In genomic region chr7:102152672-102153585, GRCh38 we compare ENCODE assay signal across 1 cellular context.
TF ChIP-seq lines count a peak whose summit lies in the region.

No MANE protein-coding gene starts in this region.

TF ChIP-seq in HepG2, 621 proteins besides CTCF, POLR2A, EP300 and RAD21 (continued from another document and continues in another):
- TF ChIP-seq ZNF407 (CRISPR knock-in tag; IDR thresholded peaks at IDR 0.05; ENCODE audit: not compliant biosample characterization) (no peak), TFDP1 (CRISPR knock-in tag; IDR thresholded peaks at IDR 0.05; ENCODE audit: borderline replicate concordance) (peak; percentile 36; the same call in 1 of the 2 replicates), ZBTB33 (CRISPR knock-in tag; IDR thresholded peaks at IDR 0.05) (no peak; the same call in 1 of the 2 replicates), SPEN (CRISPR knock-in tag; IDR thresholded peaks at IDR 0.05; ENCODE audit: low read depth) (no peak; the same call in 1 of the 2 replicates), FOSL1 (CRISPR knock-in tag; IDR thresholded peaks at IDR 0.05; ENCODE audit: borderline replicate concordance) (no peak), ZBTB40 (IDR thresholded peaks at IDR 0.05) (no peak), ZBTB40 (CRISPR knock-in tag; IDR thresholded peaks at IDR 0.05) (no peak), KLF11 (CRISPR knock-in tag; IDR thresholded peaks at IDR 0.05) (no peak; the same call in 1 of the 2 replicates), MXD4 (CRISPR knock-in tag; IDR thresholded peaks at IDR 0.05) (peak; percentile 65; the same call in 1 of the 2 replicates), ELF1 (CRISPR knock-in tag; IDR thresholded peaks at IDR 0.05) (no peak; the same call in 1 of the 2 replicates), MAFG (CRISPR knock-in tag; IDR thresholded peaks at IDR 0.05) (no peak), ZBTB46 (CRISPR knock-in tag; IDR thresholded peaks at IDR 0.05; ENCODE audit: borderline replicate concordance) (no peak), NFKB2 (CRISPR knock-in tag; IDR thresholded peaks at IDR 0.05; ENCODE audit: borderline replicate concordance) (peak; percentile 34; the same call in 1 of the 2 replicates), NFAT5 (CRISPR knock-in tag; IDR thresholded peaks at IDR 0.05) (no peak)
